24 cellular contexts compared by ENCODE assay signal in genomic region chr7:134134004-134134403, GRCh38. TPM values are rescaled to one million over a fixed set of nuclear protein-coding genes. Genes with fewer than 3 reads are reported as not detected.
DNase-seq lines count a peak whose midpoint lies in the region; ATAC-seq, FAIRE-seq and TF ChIP-seq lines count a peak whose summit lies in the region.
"Had no signal": no experiment of that assay in that cellular context is flagged by ENCODE, and none has a peak within 500 bp of the region (broad histone marks: within the 10 kb centered on the region; RNA-seq: fewer than 3 reads in every experiment).

No MANE protein-coding gene starts in this region.

- H3K4me2 ChIP-seq in GM23338 (no peak overlapping the region), K562 (ENCODE audit: insufficient read depth, low read length) (no peak overlapping the region), neural progenitor cell (no peak overlapping the region)
- H3K4me2 ChIP-seq: A549; BLaER1 treated with 17β-estradiol and CSF1 and Interleukin-3, amounts not matched to agents 10 nM and 100 nM had no signal

- in situ Hi-C loops in K562 (cut with MboI) = loop anchor here (10.0 kb wide), 1 partner anchor 281 kb away; no protein-coding TSS in a partner anchor

- H3K27me3 Mint-ChIP-seq in GM23338 (ENCODE audit: insufficient read depth, low read depth, poor library complexity) = peaks cover 5% of the 10 kb centered on the region
- peaks cover 6% of the 10 kb centered on the region for H3K27me3 Mint-ChIP-seq in neural progenitor cell (ENCODE audit: insufficient read depth, low read depth)

- TF ChIP-seq EP300 in K562 (IDR thresholded peaks at IDR 0.05; ENCODE audit: low read length) = no peak

- DNase-seq in GM23338 (ENCODE audit: low spot score) = no peak
- no peak for DNase-seq in K562 (ENCODE audit: extremely low read depth in 1 of 4, low spot score in 3 of 4)
- no peak for DNase-seq in neural progenitor cell (ENCODE audit: low spot score)
- no peak for DNase-seq in HuH-7 (ENCODE audit: low spot score)
- DNase-seq in stimulated activated CD4-positive, alpha-beta T cell treated with anti-CD3 and anti-CD28 coated beads, Interleukin-4, amount 100 ng/mL, for 4 hours = no peak
- DNase-seq: AML-193; Caco-2; Calu3; CD4-positive, alpha-beta T cell; CD8-positive, alpha-beta T cell; DMS79 treated with DMSO at 0.1 percent for 48 hours; GF-D8 had no signal

- CTCF ChIA-PET in HEK293 (lab: Yijun Ruan, JAX) = interaction anchor here (0.6 kb wide), 1 partner anchor 1554 kb away, joined by 4 read pairs; no protein-coding TSS in a partner anchor
- CTCF ChIA-PET in K562 (lab: Yijun Ruan, JAX; ENCODE audit: low intra/inter-chr PET ratio) = no interaction called here

- H3K4me1 Mint-ChIP-seq in GM23338 (peaks cover 39% of the 10 kb centered on the region), neural progenitor cell (peaks cover 5% of the 10 kb centered on the region)
- H3K4me1 Mint-ChIP-seq: B cell had no signal

- no TSS peak for BruUV-seq in K562 (replicated peaks; lab: Mats Ljungman, UMichigan)

- TF ChIP-seq POLR2A in K562 (conservative IDR thresholded peaks at IDR 0.05) = no peak

- peaks cover 7% of the 10 kb centered on the region; the same call in 2 of the 3 replicates for H3K9me3 Mint-ChIP-seq in GM23338
- no peaks in the 10 kb centered on the region for H3K9me3 Mint-ChIP-seq in neural progenitor cell
- H3K9me3 Mint-ChIP-seq: CD4-positive, alpha-beta T cell; CD8-positive, alpha-beta T cell had no signal

- intact Hi-C loops in K562 (cut with micrococcal nuclease) = loop anchor here (10.0 kb wide), 1 partner anchor 279 kb away; no protein-coding TSS in a partner anchor

- peaks cover 37% of the 10 kb centered on the region for H3K4me1 ChIP-seq in GM23338 (ENCODE audit: insufficient read depth)
- H3K4me1 ChIP-seq in HEK293 (ENCODE audit: control insufficient read depth, insufficient read depth, low read length) = no peaks in the 10 kb centered on the region
- H3K4me1 ChIP-seq in K562 (replicated peaks in 1 of 2; ENCODE audit: control insufficient read depth in 2 of 2, insufficient read depth in 2 of 2, low read length in 2 of 2) = no peaks in the 10 kb centered on the region; a peak in 1 of 5 replicates
- H3K4me1 ChIP-seq in neural progenitor cell = peaks cover 9% of the 10 kb centered on the region
- H3K4me1 ChIP-seq: A549, Caco-2 had no signal

- POLR2A ChIA-PET in HEK293 (lab: Yijun Ruan, JAX) (no interaction called here), K562 (lab: Yijun Ruan, JAX) (no interaction called here)

- ATAC-seq in GM23338 (no peak), K562 (no peak), GM19035 (IDR thresholded peaks at IDR 0.05; ENCODE audit: unreplicated experiment) (no peak)
- ATAC-seq: CD8-positive, alpha-beta T cell had no signal

- TF ChIP-seq CTCF in GM23338 (conservative IDR thresholded peaks at IDR 0.05; ENCODE audit: low read depth in 2 of 2) = no peak
- TF ChIP-seq CTCF in HEK293 (tag by site-specific recombination; IDR thresholded peaks at IDR 0.05) = no peak
- no peak for TF ChIP-seq CTCF in K562 (IDR thresholded peaks at IDR 0.05 in 2 of 3, conservative IDR thresholded peaks at IDR 0.05 in 1 of 3; ENCODE audit: insufficient read depth in 2 of 3, low read depth in 1 of 3, low read length in 3 of 3)
- no peak for TF ChIP-seq CTCF in neural progenitor cell (IDR thresholded peaks at IDR 0.05)

- no peak for TF ChIP-seq RAD21 in K562 (CRISPR knock-in tag; conservative IDR thresholded peaks at IDR 0.05 in 1 of 2, IDR thresholded peaks at IDR 0.05 in 1 of 2)

- H3F3A ChIP-seq in GM23338 (replicated peaks; ENCODE audit: low read depth) (no peaks in the 10 kb centered on the region), neural progenitor cell (ENCODE audit: low read depth) (no peaks in the 10 kb centered on the region)

- H3K79me2 ChIP-seq in GM23338 (replicated peaks; ENCODE audit: insufficient read depth) (peaks cover 12% of the 10 kb centered on the region; the same call in 1 of the 2 replicates), K562 (ENCODE audit: control insufficient read depth, insufficient read depth, low read length) (no peaks in the 10 kb centered on the region), neural progenitor cell (ENCODE audit: low read depth) (no peaks in the 10 kb centered on the region)

- no peak for FAIRE-seq in K562 (lab: Jason Lieb, UNC)
- FAIRE-seq: A549, D721Med, G401.6, GM12891, GM19239 had no signal

- H3K4me3 ChIP-seq in GM23338 (no peak overlapping the region), HEK293 (ENCODE audit: low read depth, low read length) (no peak overlapping the region), K562 (no peak overlapping the region), neural progenitor cell (no peak overlapping the region)
- H3K4me3 ChIP-seq: A549; BLaER1 treated with 17β-estradiol and CSF1 and Interleukin-3, amounts not matched to agents 10 nM and 100 nM had no signal

- H2AFZ ChIP-seq in GM23338 = no peak overlapping the region
- no peak overlapping the region for H2AFZ ChIP-seq in K562 (ENCODE audit: low read depth, low read length)
- H2AFZ ChIP-seq in neural progenitor cell (replicated peaks) = no peak overlapping the region

- H3K9ac ChIP-seq in K562 (ENCODE audit: insufficient read depth in 1 of 2, low read depth in 2 of 2, low read length in 2 of 2) (no peak overlapping the region), neural progenitor cell (no peak overlapping the region)
- H3K9ac ChIP-seq: BLaER1 treated with 17β-estradiol and CSF1 and Interleukin-3, amounts not matched to agents 10 nM and 100 nM had no signal

- no peaks in the 10 kb centered on the region for H3K9me2 ChIP-seq in GM23338 (ENCODE audit: insufficient read depth)

- H4K20me1 ChIP-seq in GM23338 (replicated peaks; ENCODE audit: insufficient read depth) = no peaks in the 10 kb centered on the region
- no peaks in the 10 kb centered on the region; the same call in 1 of the 2 replicates for H4K20me1 ChIP-seq in K562 (replicated peaks; ENCODE audit: control insufficient read depth, insufficient read depth, low read length)
- no peaks in the 10 kb centered on the region for H4K20me1 ChIP-seq in neural progenitor cell (ENCODE audit: low read depth)
- H4K20me1 ChIP-seq: BLaER1 treated with 17β-estradiol and CSF1 and Interleukin-3, amounts not matched to agents 10 nM and 100 nM had no signal

- H3K9me3 ChIP-seq in HEK293 (ENCODE audit: control insufficient read depth, insufficient read depth, low read depth, low read length) (no peaks in the 10 kb centered on the region), K562 (replicated peaks; ENCODE audit: control insufficient read depth, insufficient read depth, low read depth, low read length) (no peaks in the 10 kb centered on the region), neural progenitor cell (ENCODE audit: low read depth) (no peaks in the 10 kb centered on the region)
- H3K9me3 ChIP-seq: A549; BLaER1 treated with 17β-estradiol and CSF1 and Interleukin-3, amounts not matched to agents 10 nM and 100 nM; Caco-2 had no signal

- H3K36me3 ChIP-seq in GM23338 (ENCODE audit: insufficient read depth) = no peaks in the 10 kb centered on the region
- H3K36me3 ChIP-seq in HEK293 (ENCODE audit: control insufficient read depth in 2 of 2, insufficient read depth in 1 of 2, low read length in 2 of 2) = no peaks in the 10 kb centered on the region
- no peaks in the 10 kb centered on the region for H3K36me3 ChIP-seq in K562 (ENCODE audit: control insufficient read depth, insufficient read depth, low read length)
- H3K36me3 ChIP-seq in neural progenitor cell = no peaks in the 10 kb centered on the region
- H3K36me3 ChIP-seq: BLaER1 treated with 17β-estradiol and CSF1 and Interleukin-3, amounts not matched to agents 10 nM and 100 nM had no signal

- H3K27me3 ChIP-seq in GM23338 (ENCODE audit: insufficient read depth) = no peaks in the 10 kb centered on the region
- peaks cover 16 to 25% of the 10 kb centered on the region in 2 experiments; a peak in 4 of 5 replicates for H3K27me3 ChIP-seq in K562 (ENCODE audit: control insufficient read depth in 2 of 2, insufficient read depth in 2 of 2, low read length in 2 of 2)
- no peaks in the 10 kb centered on the region for H3K27me3 ChIP-seq in neural progenitor cell
- H3K27me3 ChIP-seq: BLaER1 treated with 17β-estradiol and CSF1 and Interleukin-3, amounts not matched to agents 10 nM and 100 nM had no signal

- H3K27ac Mint-ChIP-seq in GM23338 (peak overlapping the region; percentile 33; the same call in 1 of the 2 replicates), neural progenitor cell (peak overlapping the region; percentile 69)
- H3K27ac Mint-ChIP-seq: B cell; CD4-positive, alpha-beta T cell; CD8-positive, alpha-beta T cell had no signal

- WGBS in K562 (ENCODE audit: insufficient coverage, low coverage, missing lambda C conversion rate) = 10% methylated on average over 3 of the region's 3 CpGs

- H3K4me3 Mint-ChIP-seq in GM23338 (no peak overlapping the region), neural progenitor cell (no peak overlapping the region)
- H3K4me3 Mint-ChIP-seq: B cell; CD4-positive, alpha-beta T cell; CD8-positive, alpha-beta T cell had no signal

- H3K9me1 ChIP-seq in K562 (ENCODE audit: control insufficient read depth, insufficient read depth, low read length) = no peaks in the 10 kb centered on the region

- H3K27ac ChIP-seq in GM23338 (ENCODE audit: low read depth) (no peak overlapping the region), HEK293 (ENCODE audit: extremely low read depth, low read depth, low read length) (no peak overlapping the region), K562 (ENCODE audit: extremely low read depth, low read depth, low read length) (no peak overlapping the region), neural progenitor cell (no peak overlapping the region)
- H3K27ac ChIP-seq: 22Rv1; A549; BLaER1 treated with 17β-estradiol and CSF1 and Interleukin-3, amounts not matched to agents 10 nM and 100 nM; C4-2B had no signal

- peaks cover 34% of the 10 kb centered on the region for H3K36me3 Mint-ChIP-seq in GM23338 (ENCODE audit: low read depth)
- H3K36me3 Mint-ChIP-seq in neural progenitor cell = no peaks in the 10 kb centered on the region
- H3K36me3 Mint-ChIP-seq: CD8-positive, alpha-beta T cell had no signal

RNA-seq across cellular contexts. Expression of gene LRGUK, which starts 6.9 kb away (rescaled TPM):
- 3.8 and 7.1 TPM in 2 replicates for total RNA-seq in GM23338 (2014; rRNA removed; shearing (Covaris generic))
- polyA plus RNA-seq in GM23338 (2016; fragmentation: Nextera tagmentation; extraction: Ambion mirVana) = 2.4 and 2.6 TPM in 2 replicates
- 0.56 and 0.60 TPM in 2 replicates for total RNA-seq in K562 (2011; cell fraction: chromatin; rRNA removed; ENCODE audit: low replicate concordance)
- 0.17 and 0.53 TPM in 2 replicates for total RNA-seq in K562 (2011; cell fraction: nucleolus; rRNA removed)
- total RNA-seq in K562 (2011; cell fraction: nucleoplasm; rRNA removed) = 1.3 TPM in 1 of 2 replicates, not detected in the other
- 0.18 and 0.24 TPM in 2 replicates for total RNA-seq in K562 (2014; rRNA removed)
- total RNA-seq in K562 (2014; rRNA removed; fragmentation: Illumina TruSeq; extraction: Trizol) = 0.18 and 0.22 TPM in 2 replicates
- 0.26 and 0.33 TPM in 2 replicates for total RNA-seq in K562 (2015; rRNA removed; fragmentation: Illumina TruSeq; extraction: Trizol)
- 0.13 TPM in 2 replicates for total RNA-seq in K562 (2021)
- 0.15 and 0.21 TPM in 2 replicates for polyA plus RNA-seq in K562 (2011; rRNA removed)
- polyA plus RNA-seq in K562 (2011; cell fraction: cytosol; rRNA removed) = 0.01 and 0.09 TPM in 2 replicates
- 0.43 and 0.46 TPM in 2 replicates for polyA plus RNA-seq in K562 (2011; cell fraction: nucleus; rRNA removed)
- 0.10 and 0.33 TPM in 2 replicates for polyA plus RNA-seq in K562 (2012)
- 0.18 and 0.21 TPM in 2 replicates for polyA plus RNA-seq in K562 (2014; fragmentation: Illumina TruSeq; extraction: Trizol)
- polyA plus RNA-seq in K562 (2014; fragmentation: Nextera tagmentation; extraction: Ambion mirVana) = under 1 TPM; 0.04 TPM
- 0.07 and 0.16 TPM in 2 replicates for polyA plus RNA-seq in K562 (2014; rRNA removed)
- polyA minus RNA-seq in K562 (2011; rRNA and poly(A)+ RNA removed) = 0.42 and 1.2 TPM in 2 replicates
- not detected in 2 replicates for polyA minus RNA-seq in K562 (2011; cell fraction: cytosol; rRNA and poly(A)+ RNA removed)
- 0.33 and 1.3 TPM in 2 replicates for polyA minus RNA-seq in K562 (2011; cell fraction: nucleus; rRNA and poly(A)+ RNA removed)
- 1.1 and 1.4 TPM in 2 replicates for total RNA-seq in neural progenitor cell (ENCODE audit: low replicate concordance)
- polyA plus RNA-seq: BJ had no signal
